In the genomic region with DNA sequence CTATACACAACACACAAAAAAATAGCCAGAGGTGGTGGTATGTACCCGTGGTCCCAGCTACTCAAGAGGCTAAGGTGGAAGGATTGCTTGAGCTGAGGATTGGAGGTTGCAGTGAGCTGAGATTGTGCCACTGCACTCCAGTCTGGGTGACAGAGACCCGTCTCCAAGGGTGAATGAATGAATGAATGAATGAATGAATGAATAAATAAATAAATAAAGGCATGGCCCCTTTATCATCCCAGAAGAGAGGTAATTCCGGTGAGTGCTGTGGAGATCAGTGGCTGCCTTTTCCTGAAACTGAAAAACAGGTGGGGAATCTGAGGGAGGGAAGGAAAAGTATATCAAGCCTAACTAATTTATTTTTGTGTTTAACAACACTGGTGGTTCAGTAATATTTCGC, we compare ENCODE assay signal across 1 cellular context.
TF ChIP-seq lines count a peak whose summit lies in the region.

No MANE protein-coding gene starts in this region.

TF ChIP-seq in GM12878, 131 proteins besides CTCF, POLR2A, EP300 and RAD21 (continued from another document):
- TF ChIP-seq, protein P1, sequence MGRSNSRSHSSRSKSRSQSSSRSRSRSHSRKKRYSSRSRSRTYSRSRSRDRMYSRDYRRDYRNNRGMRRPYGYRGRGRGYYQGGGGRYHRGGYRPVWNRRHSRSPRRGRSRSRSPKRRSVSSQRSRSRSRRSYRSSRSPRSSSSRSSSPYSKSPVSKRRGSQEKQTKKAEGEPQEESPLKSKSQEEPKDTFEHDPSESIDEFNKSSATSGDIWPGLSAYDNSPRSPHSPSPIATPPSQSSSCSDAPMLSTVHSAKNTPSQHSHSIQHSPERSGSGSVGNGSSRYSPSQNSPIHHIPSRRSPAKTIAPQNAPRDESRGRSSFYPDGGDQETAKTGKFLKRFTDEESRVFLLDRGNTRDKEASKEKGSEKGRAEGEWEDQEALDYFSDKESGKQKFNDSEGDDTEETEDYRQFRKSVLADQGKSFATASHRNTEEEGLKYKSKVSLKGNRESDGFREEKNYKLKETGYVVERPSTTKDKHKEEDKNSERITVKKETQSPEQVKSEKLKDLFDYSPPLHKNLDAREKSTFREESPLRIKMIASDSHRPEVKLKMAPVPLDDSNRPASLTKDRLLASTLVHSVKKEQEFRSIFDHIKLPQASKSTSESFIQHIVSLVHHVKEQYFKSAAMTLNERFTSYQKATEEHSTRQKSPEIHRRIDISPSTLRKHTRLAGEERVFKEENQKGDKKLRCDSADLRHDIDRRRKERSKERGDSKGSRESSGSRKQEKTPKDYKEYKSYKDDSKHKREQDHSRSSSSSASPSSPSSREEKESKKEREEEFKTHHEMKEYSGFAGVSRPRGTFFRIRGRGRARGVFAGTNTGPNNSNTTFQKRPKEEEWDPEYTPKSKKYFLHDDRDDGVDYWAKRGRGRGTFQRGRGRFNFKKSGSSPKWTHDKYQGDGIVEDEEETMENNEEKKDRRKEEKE (IDR thresholded peaks at IDR 0.05), result no peak
- TF ChIP-seq, protein P2, sequence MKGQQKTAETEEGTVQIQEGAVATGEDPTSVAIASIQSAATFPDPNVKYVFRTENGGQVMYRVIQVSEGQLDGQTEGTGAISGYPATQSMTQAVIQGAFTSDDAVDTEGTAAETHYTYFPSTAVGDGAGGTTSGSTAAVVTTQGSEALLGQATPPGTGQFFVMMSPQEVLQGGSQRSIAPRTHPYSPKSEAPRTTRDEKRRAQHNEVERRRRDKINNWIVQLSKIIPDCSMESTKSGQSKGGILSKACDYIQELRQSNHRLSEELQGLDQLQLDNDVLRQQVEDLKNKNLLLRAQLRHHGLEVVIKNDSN (IDR thresholded peaks at IDR 0.05; ENCODE audit: borderline replicate concordance, extremely low read length, insufficient read depth, low read depth, low read length), result no peak
- TF ChIP-seq, protein P3, sequence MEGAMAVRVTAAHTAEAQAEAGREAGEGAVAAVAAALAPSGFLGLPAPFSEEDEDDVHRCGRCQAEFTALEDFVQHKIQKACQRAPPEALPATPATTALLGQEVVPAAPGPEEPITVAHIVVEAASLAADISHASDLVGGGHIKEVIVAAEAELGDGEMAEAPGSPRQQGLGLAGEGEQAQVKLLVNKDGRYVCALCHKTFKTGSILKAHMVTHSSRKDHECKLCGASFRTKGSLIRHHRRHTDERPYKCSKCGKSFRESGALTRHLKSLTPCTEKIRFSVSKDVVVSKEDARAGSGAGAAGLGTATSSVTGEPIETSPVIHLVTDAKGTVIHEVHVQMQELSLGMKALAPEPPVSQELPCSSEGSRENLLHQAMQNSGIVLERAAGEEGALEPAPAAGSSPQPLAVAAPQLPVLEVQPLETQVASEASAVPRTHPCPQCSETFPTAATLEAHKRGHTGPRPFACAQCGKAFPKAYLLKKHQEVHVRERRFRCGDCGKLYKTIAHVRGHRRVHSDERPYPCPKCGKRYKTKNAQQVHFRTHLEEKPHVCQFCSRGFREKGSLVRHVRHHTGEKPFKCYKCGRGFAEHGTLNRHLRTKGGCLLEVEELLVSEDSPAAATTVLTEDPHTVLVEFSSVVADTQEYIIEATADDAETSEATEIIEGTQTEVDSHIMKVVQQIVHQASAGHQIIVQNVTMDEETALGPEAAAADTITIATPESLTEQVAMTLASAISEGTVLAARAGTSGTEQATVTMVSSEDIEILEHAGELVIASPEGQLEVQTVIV (IDR thresholded peaks at IDR 0.05; ENCODE audit: borderline replicate concordance, partially characterized antibody), result no peak
- no peak for TF ChIP-seq NFXL1 (IDR thresholded peaks at IDR 0.05; ENCODE audit: borderline replicate concordance)
